Comparison of ENCODE assay signal across 13 cellular contexts in the genomic region with DNA sequence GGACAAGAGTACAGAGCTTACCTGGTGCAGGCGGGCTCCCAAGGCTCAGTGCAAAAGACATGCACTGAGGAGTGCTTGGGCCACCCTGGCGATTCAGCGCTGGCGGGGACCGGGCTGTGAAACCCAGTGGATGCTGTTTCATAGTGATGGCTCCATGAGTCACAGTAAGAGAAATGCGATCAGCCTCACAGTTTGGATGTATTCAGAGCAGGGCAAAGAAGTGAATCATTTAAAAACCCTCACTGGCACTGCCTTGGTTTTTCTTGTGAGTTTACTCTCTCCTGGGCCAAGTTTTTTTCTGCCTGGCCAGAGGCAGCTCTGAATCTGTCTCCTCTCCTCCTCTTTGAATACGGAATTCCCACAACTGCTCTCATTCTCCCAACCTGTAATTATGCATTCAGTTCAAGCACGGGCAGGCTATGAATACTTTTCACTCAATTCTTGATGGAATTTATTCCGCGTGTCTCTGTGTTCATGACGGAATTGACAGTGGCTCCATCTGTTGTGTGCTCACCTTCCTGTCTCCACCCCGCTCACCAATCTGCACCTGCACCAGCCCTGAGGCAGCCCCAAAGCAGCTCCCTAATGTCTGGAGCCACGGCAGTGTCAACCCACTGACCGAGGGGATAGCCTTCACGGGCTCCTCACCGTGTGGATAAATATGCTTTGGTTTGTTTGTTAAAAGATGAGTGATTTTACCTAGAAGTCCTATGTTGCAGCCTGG. TPM values are rescaled to one million over a fixed set of nuclear protein-coding genes. Genes with fewer than 3 reads are reported as not detected.
DNase-seq lines count a peak whose midpoint lies in the region; ATAC-seq and TF ChIP-seq lines count a peak whose summit lies in the region.
"Had no signal": no experiment of that assay in that cellular context is flagged by ENCODE, and none has a peak within 500 bp of the region (broad histone marks: within the 10 kb centered on the region; RNA-seq: fewer than 3 reads in every experiment).

No MANE protein-coding gene starts in this region.

- ATAC-seq in RWPE2 (ENCODE audit: low read depth), result peak; percentile 98
- ATAC-seq in HG03520 (IDR thresholded peaks at IDR 0.05; ENCODE audit: unreplicated experiment), result no peak
- ATAC-seq: GM12878 had no signal

- H3K4me3 ChIP-seq in RWPE2 (ENCODE audit: severe bottlenecking) (no peak overlapping the region), fibroblast of the aortic adventitia (ENCODE audit: low read depth, low read length) (no peak overlapping the region), colonic mucosa (no peak overlapping the region)
- H3K4me3 ChIP-seq: GM12878 had no signal

- H3K4me1 ChIP-seq in RWPE2 (ENCODE audit: insufficient read depth, poor library complexity, severe bottlenecking), result peaks cover 7% of the 10 kb centered on the region
- H3K4me1 ChIP-seq in colonic mucosa, result no peaks in the 10 kb centered on the region

- TF ChIP-seq CTCF in RWPE2 (IDR thresholded peaks at IDR 0.05; ENCODE audit: poor library complexity, severe bottlenecking), result no peak
- no peak for TF ChIP-seq CTCF in fibroblast of the aortic adventitia (IDR thresholded peaks at IDR 0.05; ENCODE audit: insufficient read depth, low read length)
- no peak for TF ChIP-seq CTCF in colonic mucosa (IDR thresholded peaks at IDR 0.05)
- no peak for TF ChIP-seq CTCF in mesothelial cell of epicardium (IDR thresholded peaks at IDR 0.05; ENCODE audit: unreplicated experiment)

- H3K27me3 ChIP-seq in RWPE2 (ENCODE audit: insufficient read depth, poor library complexity, severe bottlenecking), result no peaks in the 10 kb centered on the region
- H3K27me3 ChIP-seq in colonic mucosa, result no peaks in the 10 kb centered on the region

- peaks cover 6% of the 10 kb centered on the region for H3K4me1 Mint-ChIP-seq in mesothelial cell of epicardium
- H3K4me1 Mint-ChIP-seq: activated naive CD4-positive, alpha-beta T cell treated with anti-CD3 and anti-CD28 coated beads, Interleukin-2, amount 50 U/mL, for 24 hours had no signal

- H3K27ac ChIP-seq in RWPE2 (ENCODE audit: poor library complexity, severe bottlenecking), result peak overlapping the region; percentile 31
- H3K27ac ChIP-seq in colonic mucosa, result no peak overlapping the region

- no peak overlapping the region for H3K9ac ChIP-seq in colonic mucosa (ENCODE audit: low read depth in 2 of 2, low read length in 2 of 2)

- H3K36me3 Mint-ChIP-seq in mesothelial cell of epicardium, result no peaks in the 10 kb centered on the region
- H3K36me3 Mint-ChIP-seq: activated naive CD4-positive, alpha-beta T cell treated with anti-CD3 and anti-CD28 coated beads, Interleukin-2, amount 50 U/mL, for 24 hours had no signal

- H3K27ac Mint-ChIP-seq in mesothelial cell of epicardium, result no peak overlapping the region
- H3K27ac Mint-ChIP-seq: activated naive CD4-positive, alpha-beta T cell treated with anti-CD3 and anti-CD28 coated beads, Interleukin-2, amount 50 U/mL, for 24 hours had no signal

- H3K9me3 ChIP-seq in RWPE2 (ENCODE audit: severe bottlenecking) (no peaks in the 10 kb centered on the region), colonic mucosa (no peaks in the 10 kb centered on the region)

- peak; percentile 21 for DNase-seq in activated T-cell treated with anti-CD3 and anti-CD28 coated beads for 48 hours (ENCODE audit: low read depth)
- DNase-seq in activated T-cell treated with anti-CD3 and anti-CD28 coated beads, Interleukin-2, amount 50 U/mL, for 1 hour, result no peak
- DNase-seq in RWPE2 (ENCODE audit: low spot score), result no peak
- peak; percentile 91 for DNase-seq in fibroblast of the aortic adventitia (ENCODE audit: low read depth)
- DNase-seq in superior temporal gyrus (ENCODE audit: extremely low spot score), result peak; percentile 55
- DNase-seq in colonic mucosa, result no peak
- no peak for DNase-seq in mesothelial cell of epicardium (ENCODE audit: low spot score in 2 of 2, unreplicated experiment in 2 of 2)
- DNase-seq: NCI-H524 treated with DMSO at 0.1 percent for 48 hours; stimulated activated CD4-positive, alpha-beta T cell treated with anti-CD3 and anti-CD28 coated beads, Interleukin-4, amount 100 ng/mL, for 24 hours had no signal

- intact Hi-C loops in colonic mucosa (cut with DNase I), result no loop called here

- no peaks in the 10 kb centered on the region for H3K9me3 Mint-ChIP-seq in mesothelial cell of epicardium
- H3K9me3 Mint-ChIP-seq: activated naive CD4-positive, alpha-beta T cell treated with anti-CD3 and anti-CD28 coated beads, Interleukin-2, amount 50 U/mL, for 24 hours had no signal

- H3K27me3 Mint-ChIP-seq in mesothelial cell of epicardium (ENCODE audit: low read depth), result peaks cover 59% of the 10 kb centered on the region
- H3K27me3 Mint-ChIP-seq: activated naive CD4-positive, alpha-beta T cell treated with anti-CD3 and anti-CD28 coated beads, Interleukin-2, amount 50 U/mL, for 24 hours had no signal

- H3K4me3 Mint-ChIP-seq in mesothelial cell of epicardium, result no peak overlapping the region
- H3K4me3 Mint-ChIP-seq: activated naive CD4-positive, alpha-beta T cell treated with anti-CD3 and anti-CD28 coated beads, Interleukin-2, amount 50 U/mL, for 24 hours had no signal

- H3K36me3 ChIP-seq in RWPE2 (ENCODE audit: low read depth) (no peaks in the 10 kb centered on the region), colonic mucosa (no peaks in the 10 kb centered on the region)

RNA-seq across cellular contexts. Expression of a gene that starts 14.9 kb away (rescaled TPM):
- total RNA-seq in fibroblast of the aortic adventitia (ENCODE audit: low replicate concordance) (2.6 TPM in 1 of 2 replicates, not detected in the other), colonic mucosa (10 to 100 TPM in 1 of 2 donors, under 1 TPM in 1; 0.42 to 12.2 TPM), mesothelial cell of epicardium (0.70 to 1.3 TPM (median 0.96 TPM) in 3 replicates)
- total RNA-seq: GM12878, mononuclear cell had no signal

RNA-seq across cellular contexts. Expression of a gene that starts 34.9 kb away (rescaled TPM):
- total RNA-seq in fibroblast of the aortic adventitia (ENCODE audit: low replicate concordance), result 8.6 and 30.8 TPM in 2 replicates
- 1 to 10 TPM; 4.0 to 9.9 TPM for total RNA-seq in colonic mucosa
- 8.1 to 9.9 TPM (median 9.4 TPM) in 3 replicates for total RNA-seq in mesothelial cell of epicardium
- total RNA-seq: GM12878, mononuclear cell had no signal

Comparison
In these comparisons a context has a peak if more than half of its experiments do, and no peak if none do; other contexts are left out.
1. DNase-seq: peak in activated T-cell treated with anti-CD3 and anti-CD28 coated beads for 48 hours (single experiment), fibroblast of the aortic adventitia (single experiment) and superior temporal gyrus (single experiment); none in activated T-cell treated with anti-CD3 and anti-CD28 coated beads, Interleukin-2, amount 50 U/mL, for 1 hour (single experiment), RWPE2 (single experiment), colonic mucosa (single experiment) and mesothelial cell of epicardium (0 of 2).